Comparison of ENCODE assay signal across 11 cellular contexts in the genomic region with DNA sequence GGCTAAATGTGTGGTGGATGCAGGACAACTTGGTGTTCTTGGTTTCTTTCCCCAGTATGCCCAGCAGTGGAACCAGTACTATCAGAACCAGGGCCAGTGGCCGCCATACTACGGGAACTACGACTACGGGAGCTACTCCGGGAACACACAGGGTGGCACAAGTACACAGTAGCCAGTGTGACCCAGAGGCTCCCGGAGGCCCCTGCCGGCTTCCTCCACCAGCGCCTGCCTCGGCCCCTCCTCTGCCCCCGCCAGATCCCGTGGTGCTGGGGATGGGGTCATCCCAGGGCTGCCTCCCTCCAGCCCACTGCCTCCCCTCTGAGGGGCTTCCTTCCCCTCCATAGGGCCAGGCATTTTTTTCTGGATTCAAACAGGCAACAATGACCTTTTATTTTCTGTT. TPM values are rescaled to one million over a fixed set of nuclear protein-coding genes. Genes with fewer than 3 reads are reported as not detected.
DNase-seq lines count a peak whose midpoint lies in the region; ATAC-seq and TF ChIP-seq lines count a peak whose summit lies in the region.
"Had no signal": no experiment of that assay in that cellular context is flagged by ENCODE, and none has a peak within 500 bp of the region (broad histone marks: within the 10 kb centered on the region; RNA-seq: fewer than 3 reads in every experiment).

No MANE protein-coding gene starts in this region.

- H3K27me3 Mint-ChIP-seq in chondrocyte (ENCODE audit: low read depth) = no peaks in the 10 kb centered on the region

- ATAC-seq in HG02642 (IDR thresholded peaks at IDR 0.05; ENCODE audit: poor library complexity, unreplicated experiment) (no peak), body of pancreas (no peak)

- H3K27me3 ChIP-seq in BLaER1 treated with 17β-estradiol and CSF1 and Interleukin-3, amounts not matched to agents 10 nM and 100 nM = no peaks in the 10 kb centered on the region
- H3K27me3 ChIP-seq in HL-60 (ENCODE audit: insufficient read depth, poor library complexity, severe bottlenecking) (no peaks in the 10 kb centered on the region), suprapubic skin (no peaks in the 10 kb centered on the region), body of pancreas (no peaks in the 10 kb centered on the region)
- H3K27me3 ChIP-seq: dorsolateral prefrontal cortex had no signal

- peak overlapping the region; percentile 63 to 95 (median 90) for H3K9ac ChIP-seq in BLaER1 treated with 17β-estradiol and CSF1 and Interleukin-3, amounts not matched to agents 10 nM and 100 nM

- H3K9me3 Mint-ChIP-seq in chondrocyte (ENCODE audit: low read depth) = no peaks in the 10 kb centered on the region

- TF ChIP-seq EP300 in suprapubic skin (IDR thresholded peaks at IDR 0.05) = no peak

- H3K4me3 Mint-ChIP-seq in chondrocyte (ENCODE audit: unreplicated experiment) = no peak overlapping the region

- H3K4me1 Mint-ChIP-seq in chondrocyte (ENCODE audit: low read depth) = peaks cover 22% of the 10 kb centered on the region

- peaks cover 50 to 74% (median 57%) of the 10 kb centered on the region in 11 experiments for H3K36me3 ChIP-seq in BLaER1 treated with 17β-estradiol and CSF1 and Interleukin-3, amounts not matched to agents 10 nM and 100 nM
- H3K36me3 ChIP-seq in suprapubic skin = peaks cover 58% of the 10 kb centered on the region
- H3K36me3 ChIP-seq in body of pancreas (replicated peaks in 1 of 2; ENCODE audit: insufficient read depth in 1 of 2, low read depth in 2 of 2) = peaks cover 18 to 30% of the 10 kb centered on the region in 2 donors

- intact Hi-C loops in posterior vena cava (cut with DNase I) = loop anchor here in 1 of 2 donors (5.0 kb wide), 1 partner anchor 39 kb away; no protein-coding TSS in a partner anchor
- intact Hi-C loops in body of pancreas (cut with DNase I) = no loop called here

- peaks cover 84 to 93% (median 91%) of the 10 kb centered on the region in 10 experiments for H3K4me1 ChIP-seq in BLaER1 treated with 17β-estradiol and CSF1 and Interleukin-3, amounts not matched to agents 10 nM and 100 nM
- H3K4me1 ChIP-seq in suprapubic skin (peaks cover 38% of the 10 kb centered on the region), body of pancreas (peaks cover 28% of the 10 kb centered on the region)

- H3K4me3 ChIP-seq in BLaER1 treated with 17β-estradiol and CSF1 and Interleukin-3, amounts not matched to agents 10 nM and 100 nM = peak overlapping the region in 4 of 10 experiments; percentile 6 to 52 (median 12); a peak in 4 of 20 replicates
- H3K4me3 ChIP-seq in HL-60 (replicated peaks; ENCODE audit: insufficient read depth, low read length) = no peak overlapping the region
- no peak overlapping the region for H3K4me3 ChIP-seq in suprapubic skin
- H3K4me3 ChIP-seq in body of pancreas = no peak overlapping the region
- H3K4me3 ChIP-seq: dorsolateral prefrontal cortex had no signal

- H4K20me1 ChIP-seq in BLaER1 treated with 17β-estradiol and CSF1 and Interleukin-3, amounts not matched to agents 10 nM and 100 nM = peaks cover 0 to 82% (median 62%) of the 10 kb centered on the region in 11 experiments; a peak in 19 of 22 replicates

- H3K9me3 ChIP-seq in BLaER1 treated with 17β-estradiol and CSF1 and Interleukin-3, amounts not matched to agents 10 nM and 100 nM (replicated peaks in 1 of 11) = no peaks in the 10 kb centered on the region
- no peaks in the 10 kb centered on the region for H3K9me3 ChIP-seq in suprapubic skin
- H3K9me3 ChIP-seq in body of pancreas = no peaks in the 10 kb centered on the region

- 79% methylated on average over 11 of the region's 11 CpGs for WGBS in suprapubic skin
- WGBS in body of pancreas, 2 donors = 73 to 76% methylated on average over 6 to 11 of the region's 11 CpGs

- peak overlapping the region; percentile 94 for H3K27ac Mint-ChIP-seq in chondrocyte (ENCODE audit: unreplicated experiment)

- H3K4me2 ChIP-seq in BLaER1 treated with 17β-estradiol and CSF1 and Interleukin-3, amounts not matched to agents 10 nM and 100 nM = peak overlapping the region; percentile 79 to 98 (median 92)

- no peak for DNase-seq in HL-60 (ENCODE audit: low read depth in 1 of 2, low spot score in 1 of 2)
- peak; percentile 83 for DNase-seq in chondrocyte (ENCODE audit: low spot score)
- peak; percentile 78 for DNase-seq in posterior vena cava (ENCODE audit: low spot score)
- DNase-seq in NCI-H2196 (lab: John Stamatoyannopoulos, UW; ENCODE audit: unreplicated experiment) = no peak
- no peak for DNase-seq in suprapubic skin (ENCODE audit: low spot score in 2 of 2)
- DNase-seq in body of pancreas = no peak
- DNase-seq: activated gamma-delta T cell treated with Interleukin-2 at 50 U/mL for 16 hours, dorsolateral prefrontal cortex, NCI-H524 treated with DMSO at 0.1 percent for 48 hours had no signal

- no peak for TF ChIP-seq CTCF in HL-60 (IDR thresholded peaks at IDR 0.05; ENCODE audit: insufficient read depth, low read length)
- no peak for TF ChIP-seq CTCF in chondrocyte (IDR thresholded peaks at IDR 0.05)
- TF ChIP-seq CTCF in suprapubic skin (IDR thresholded peaks at IDR 0.05) = no peak
- TF ChIP-seq CTCF in body of pancreas (IDR thresholded peaks at IDR 0.05) = no peak

- TF ChIP-seq POLR2A in suprapubic skin (IDR thresholded peaks at IDR 0.05) = no peak
- TF ChIP-seq POLR2A in body of pancreas (IDR thresholded peaks at IDR 0.05) = no peak

- peak overlapping the region; percentile 73 to 97 (median 93); a peak in 21 of 22 replicates for H3K27ac ChIP-seq in BLaER1 treated with 17β-estradiol and CSF1 and Interleukin-3, amounts not matched to agents 10 nM and 100 nM
- H3K27ac ChIP-seq in HL-60 (replicated peaks) (peak overlapping the region; percentile 64), suprapubic skin (no peak overlapping the region), body of pancreas (peak overlapping the region in 1 of 4 donors; percentile 94)

- peaks cover 31% of the 10 kb centered on the region for H3K36me3 Mint-ChIP-seq in chondrocyte (ENCODE audit: low read depth)

RNA-seq across cellular contexts. Expression of gene CCDC97, which starts 3.6 kb away (rescaled TPM):
- total RNA-seq in chondrocyte (21.8 to 33.2 TPM (median 25.5 TPM) in 3 replicates), posterior vena cava (10 to 100 TPM; 17.5 to 23.9 TPM), suprapubic skin (10 to 100 TPM; 13.4 to 30.0 (median 18.5) TPM), body of pancreas (10 to 100 TPM; 10.6 to 11.2 TPM)

RNA-seq across cellular contexts. Expression of gene HNRNPUL1, which starts 42.2 kb away (rescaled TPM):
- total RNA-seq in chondrocyte (158 to 195 TPM (median 161 TPM) in 3 replicates), posterior vena cava (100 to 1,000 TPM; 150 to 157 TPM), suprapubic skin (100 to 1,000 TPM; 140 to 213 (median 188) TPM), body of pancreas (10 to 100 TPM; 76.0 to 87.3 TPM)

RNA-seq across cellular contexts. Expression of gene TGFB1, which starts 47.3 kb away (rescaled TPM):
- 188 to 197 TPM (median 195 TPM) in 3 replicates for total RNA-seq in chondrocyte
- 10 to 100 TPM; 43.8 to 61.5 TPM for total RNA-seq in posterior vena cava
- 10 to 100 TPM; 16.4 to 19.9 (median 17.4) TPM for total RNA-seq in suprapubic skin
- total RNA-seq in body of pancreas = 10 to 100 TPM in 1 of 2 donors, 1 to 10 TPM in 1; 7.8 to 17.1 TPM

RNA-seq across cellular contexts. Expression of gene B9D2, which starts 57.6 kb away (rescaled TPM):
- total RNA-seq in chondrocyte (2.0 to 3.0 TPM (median 2.6 TPM) in 3 replicates), posterior vena cava (1 to 10 TPM; 3.7 to 4.2 TPM), suprapubic skin (1 to 10 TPM; 2.8 to 9.3 (median 4.8) TPM), body of pancreas (1 to 10 TPM in 1 of 2 donors, under 1 TPM in 1; 0.52 to 5.3 TPM)

Comparison
In these comparisons a context has a peak if more than half of its experiments do, and no peak if none do; other contexts are left out.
1. DNase-seq: peak in chondrocyte (single experiment) and posterior vena cava (single experiment); none in HL-60 (0 of 2), NCI-H2196 (single experiment), suprapubic skin (0 of 2) and body of pancreas (0 of 4).